ENCODE assay signal across 21 cellular contexts in genomic region chr20:19015326-19015725, GRCh38.
DNase-seq lines count a peak whose midpoint lies in the region; ATAC-seq and TF ChIP-seq lines count a peak whose summit lies in the region.
"Had no signal": no experiment of that assay in that cellular context is flagged by ENCODE, and none has a peak within 500 bp of the region (broad histone marks: within the 10 kb centered on the region; RNA-seq: fewer than 3 reads in every experiment).

No MANE protein-coding gene starts in this region.

- H3K4me3 ChIP-seq in adrenal gland (no peak overlapping the region), neural progenitor cell (no peak overlapping the region), vagina (no peak overlapping the region)
- H3K4me3 ChIP-seq: gastrocnemius medialis, lung, thyroid gland had no signal

- no peak overlapping the region for H3K9ac ChIP-seq in neural progenitor cell

- ATAC-seq in natural killer cell: no peak
- ATAC-seq: CD8-positive, alpha-beta T cell had no signal

- no peak overlapping the region for H3K4me2 ChIP-seq in neural progenitor cell

- no peak overlapping the region for H2AFZ ChIP-seq in neural progenitor cell (replicated peaks)

- H3K36me3 ChIP-seq in adrenal gland (replicated peaks in 1 of 2): no peaks in the 10 kb centered on the region
- H3K36me3 ChIP-seq in neural progenitor cell: no peaks in the 10 kb centered on the region
- no peaks in the 10 kb centered on the region for H3K36me3 ChIP-seq in vagina
- H3K36me3 ChIP-seq: gastrocnemius medialis, neutrophil, thyroid gland had no signal

- H3K9me3 ChIP-seq in adrenal gland (replicated peaks in 1 of 3) (no peaks in the 10 kb centered on the region), neural progenitor cell (ENCODE audit: low read depth) (no peaks in the 10 kb centered on the region), vagina (no peaks in the 10 kb centered on the region)
- H3K9me3 ChIP-seq: gastrocnemius medialis, neutrophil, thyroid gland had no signal

- H3K9me3 Mint-ChIP-seq in neural progenitor cell: peaks cover 2% of the 10 kb centered on the region
- no peaks in the 10 kb centered on the region for H3K9me3 Mint-ChIP-seq in natural killer cell
- H3K9me3 Mint-ChIP-seq: activated CD4-positive, alpha-beta T cell treated with anti-CD3 and anti-CD28 coated beads, Interleukin-2, amount 10 ng/mL, durations not matched to agents 24 days and 14 days; stimulated activated naive CD8-positive, alpha-beta T cell treated with anti-CD3 and anti-CD28 coated beads, Interleukin-15, Interleukin-2, amounts not matched to agents 100 ng/mL and 50 ng/mL, for 24 hours had no signal

- H4K20me1 ChIP-seq in neural progenitor cell (ENCODE audit: low read depth): no peaks in the 10 kb centered on the region

- H3K27me3 Mint-ChIP-seq in neural progenitor cell (ENCODE audit: insufficient read depth, low read depth): peaks cover 9% of the 10 kb centered on the region
- H3K27me3 Mint-ChIP-seq in natural killer cell (ENCODE audit: low read depth in 2 of 2): peaks cover 0 to 3% of the 10 kb centered on the region in 2 donors
- H3K27me3 Mint-ChIP-seq: activated CD4-positive, alpha-beta T cell treated with anti-CD3 and anti-CD28 coated beads, Interleukin-2, amount 10 ng/mL, durations not matched to agents 24 days and 14 days; stimulated activated naive CD8-positive, alpha-beta T cell treated with anti-CD3 and anti-CD28 coated beads, Interleukin-15, Interleukin-2, amounts not matched to agents 100 ng/mL and 50 ng/mL, for 24 hours had no signal

- H3K4me1 ChIP-seq in adrenal gland (replicated peaks in 1 of 2): peaks cover 14 to 15% of the 10 kb centered on the region in 2 donors
- peaks cover 3% of the 10 kb centered on the region for H3K4me1 ChIP-seq in neural progenitor cell
- H3K4me1 ChIP-seq in vagina: peaks cover 8% of the 10 kb centered on the region
- H3K4me1 ChIP-seq: thyroid gland had no signal

- DNase-seq in SIG-M5 treated with dmso at 0.1 percent for 504 hours (lab: John Stamatoyannopoulos, UW; ENCODE audit: unreplicated experiment) (peak; percentile 66), SIG-M5 (lab: John Stamatoyannopoulos, UW) (no peak), adrenal gland (peak; percentile 60 to 87 (median 74)), neural progenitor cell (ENCODE audit: low spot score) (peak; percentile 23), vagina (ENCODE audit: extremely low spot score in 2 of 2) (peak; percentile 86 to 87), kidney tubule cell (ENCODE audit: low spot score) (no peak), natural killer cell (no peak), SK-N-DZ (ENCODE audit: low spot score) (no peak)
- DNase-seq: activated CD4-positive, alpha-beta T cell treated with anti-CD3 and anti-CD28 coated beads, Interleukin-2, amount 10 ng/mL, durations not matched to agents 24 days and 14 days; activated naive CD4-positive, alpha-beta T cell treated with anti-CD3 and anti-CD28 coated beads for 36 hours; DMS 273 treated with DMSO at 0.1 percent for 48 hours; NCI-H2081 treated with DMSO at 0.1 percent for 48 hours; NCI-H524; right cardiac atrium; thyroid gland had no signal

- 21 to 41% (median 27%) methylated on average over 4 to 7 of the region's 7 CpGs for WGBS in adrenal gland, 4 donors

- H3K27me3 ChIP-seq in adrenal gland (no peaks in the 10 kb centered on the region), neural progenitor cell (no peaks in the 10 kb centered on the region), vagina (no peaks in the 10 kb centered on the region)
- H3K27me3 ChIP-seq: gastrocnemius medialis, neutrophil, thyroid gland had no signal

- TF ChIP-seq CTCF in adrenal gland (IDR thresholded peaks at IDR 0.05) (no peak), neural progenitor cell (IDR thresholded peaks at IDR 0.05) (no peak), vagina (IDR thresholded peaks at IDR 0.05) (no peak), natural killer cell (IDR thresholded peaks at IDR 0.05) (no peak)

- peak overlapping the region in 1 of 5 donors; percentile 61 for H3K27ac ChIP-seq in adrenal gland
- H3K27ac ChIP-seq in neural progenitor cell: no peak overlapping the region
- H3K27ac ChIP-seq in vagina: no peak overlapping the region
- H3K27ac ChIP-seq: neutrophil, thyroid gland, VCaP had no signal

- TF ChIP-seq POLR2A in adrenal gland (IDR thresholded peaks at IDR 0.05): no peak
- TF ChIP-seq POLR2A in vagina (IDR thresholded peaks at IDR 0.05): no peak

- H3K4me1 Mint-ChIP-seq in neural progenitor cell (peaks cover 10% of the 10 kb centered on the region), natural killer cell (no peaks in the 10 kb centered on the region)
- H3K4me1 Mint-ChIP-seq: activated CD4-positive, alpha-beta T cell treated with anti-CD3 and anti-CD28 coated beads, Interleukin-2, amount 10 ng/mL, durations not matched to agents 24 days and 14 days had no signal

- no peaks in the 10 kb centered on the region for H3K36me3 Mint-ChIP-seq in neural progenitor cell
- no peaks in the 10 kb centered on the region for H3K36me3 Mint-ChIP-seq in natural killer cell
- H3K36me3 Mint-ChIP-seq: CD8-positive, alpha-beta T cell had no signal

- H3K79me2 ChIP-seq in neural progenitor cell (ENCODE audit: low read depth): no peaks in the 10 kb centered on the region

- H3K27ac Mint-ChIP-seq in neural progenitor cell: no peak overlapping the region
- no peak overlapping the region for H3K27ac Mint-ChIP-seq in natural killer cell
- H3K27ac Mint-ChIP-seq: activated CD4-positive, alpha-beta T cell treated with anti-CD3 and anti-CD28 coated beads, Interleukin-2, amount 10 ng/mL, durations not matched to agents 24 days and 14 days; activated naive CD4-positive, alpha-beta T cell treated with anti-CD3 and anti-CD28 coated beads for 36 hours; CD8-positive, alpha-beta T cell; stimulated activated naive CD8-positive, alpha-beta T cell treated with anti-CD3 and anti-CD28 coated beads, Interleukin-15, Interleukin-2, amounts not matched to agents 100 ng/mL and 50 ng/mL, for 24 hours had no signal

- intact Hi-C loops in adrenal gland (cut with DNase I) (no loop called here), vagina (cut with DNase I) (no loop called here), natural killer cell (cut with micrococcal nuclease) (no loop called here)

- H3F3A ChIP-seq in neural progenitor cell (ENCODE audit: low read depth): no peaks in the 10 kb centered on the region

- H3K4me3 Mint-ChIP-seq in neural progenitor cell (no peak overlapping the region), natural killer cell (no peak overlapping the region)
- H3K4me3 Mint-ChIP-seq: activated CD4-positive, alpha-beta T cell treated with anti-CD3 and anti-CD28 coated beads, Interleukin-2, amount 10 ng/mL, durations not matched to agents 24 days and 14 days; activated naive CD4-positive, alpha-beta T cell treated with anti-CD3 and anti-CD28 coated beads for 36 hours; CD8-positive, alpha-beta T cell; stimulated activated naive CD8-positive, alpha-beta T cell treated with anti-CD3 and anti-CD28 coated beads, Interleukin-15, Interleukin-2, amounts not matched to agents 100 ng/mL and 50 ng/mL, for 24 hours had no signal

Comparison
In these comparisons a context has a peak if more than half of its experiments do, and no peak if none do; other contexts are left out.
1. DNase-seq: peak in SIG-M5 treated with dmso at 0.1 percent for 504 hours (single experiment), adrenal gland (7 of 7), neural progenitor cell (single experiment) and vagina (2 of 2); none in SIG-M5 (single experiment), kidney tubule cell (single experiment), natural killer cell (single experiment) and SK-N-DZ (single experiment).